10 cellular contexts compared by ENCODE assay signal in the genomic region with DNA sequence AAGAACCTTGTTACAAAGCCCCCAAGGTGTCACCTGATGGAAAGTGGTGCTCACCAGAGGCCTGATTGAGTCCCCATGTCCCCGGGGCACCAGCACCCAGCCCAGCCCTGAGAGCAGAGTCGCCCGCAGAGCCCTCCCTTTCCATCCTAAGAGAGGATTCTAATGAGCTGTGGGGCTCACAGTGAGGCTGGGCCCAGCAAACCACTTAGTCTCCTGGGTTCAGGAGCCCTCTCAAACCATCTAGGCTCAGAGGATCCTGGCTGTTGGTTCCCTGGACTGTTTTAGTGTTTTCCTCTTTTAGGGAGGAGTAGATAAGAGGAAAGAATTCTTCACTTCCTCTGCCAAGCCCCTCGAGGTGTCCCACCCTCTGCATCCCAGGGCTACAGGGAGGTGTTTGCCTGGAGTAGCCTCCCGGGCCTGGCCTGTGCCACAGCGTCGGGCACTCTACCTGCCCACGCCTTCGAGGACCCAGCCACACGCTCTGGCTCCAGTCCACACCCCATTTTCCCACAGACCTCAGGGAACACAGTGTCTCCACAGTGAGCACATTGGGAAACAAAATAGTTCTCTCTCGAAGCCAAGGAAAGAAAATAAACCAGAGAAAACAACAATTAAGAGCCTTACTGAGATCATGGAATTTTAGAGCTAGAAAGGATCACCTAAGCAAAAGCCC. TPM values are rescaled to one million over a fixed set of nuclear protein-coding genes. Genes with fewer than 3 reads are reported as not detected.
DNase-seq lines count a peak whose midpoint lies in the region; ATAC-seq and TF ChIP-seq lines count a peak whose summit lies in the region.
"Had no signal": no experiment of that assay in that cellular context is flagged by ENCODE, and none has a peak within 500 bp of the region (broad histone marks: within the 10 kb centered on the region; RNA-seq: fewer than 3 reads in every experiment).

No MANE protein-coding gene starts in this region.

- H3K4me1 Mint-ChIP-seq in activated T-helper 1 cell treated with anti-CD3 and anti-CD28 coated beads, Interleukin-12 subunit alpha, Interleukin-12 subunit beta, Interleukin-2, Interleukin-4 antibody, amounts not matched to agents 30 ng/mL and 10 ng/mL and 1 ng/mL, durations not matched to agents 14 hours and 24 hours and 36 hours (ENCODE audit: low read depth) = peaks cover 18% of the 10 kb centered on the region
- peaks cover 22 to 30% of the 10 kb centered on the region in 2 donors for H3K4me1 Mint-ChIP-seq in stimulated activated naive B cell treated with anti-CD40 and anti-IgM and Interleukin-4, amounts not matched to agents 10 μg/mL and 1 μg/mL and 100 μg/mL, for 72 hours
- no peaks in the 10 kb centered on the region for H3K4me1 Mint-ChIP-seq in mesothelial cell of epicardium
- peaks cover 12% of the 10 kb centered on the region for H3K4me1 Mint-ChIP-seq in activated CD4-positive, alpha-beta T cell treated with anti-CD3 and anti-CD28 coated beads, Interleukin-2, amount 10 ng/mL, durations not matched to agents 7 days and 5 days

- POLR2A ChIA-PET in activated CD4-positive, alpha-beta T cell treated with anti-CD3 and anti-CD28 coated beads, Interleukin-2, amount 10 ng/mL, durations not matched to agents 7 days and 5 days (lab: Charles Lee) = no interaction called here

- no peaks in the 10 kb centered on the region for H3K9me3 Mint-ChIP-seq in activated T-helper 1 cell treated with anti-CD3 and anti-CD28 coated beads, Interleukin-12 subunit alpha, Interleukin-12 subunit beta, Interleukin-2, Interleukin-4 antibody, amounts not matched to agents 30 ng/mL and 10 ng/mL and 1 ng/mL, durations not matched to agents 14 hours and 24 hours and 36 hours
- no peaks in the 10 kb centered on the region for H3K9me3 Mint-ChIP-seq in stimulated activated naive B cell treated with anti-CD40 and anti-IgM and Interleukin-4, amounts not matched to agents 10 μg/mL and 1 μg/mL and 100 μg/mL, for 72 hours
- H3K9me3 Mint-ChIP-seq in mesothelial cell of epicardium = no peaks in the 10 kb centered on the region
- H3K9me3 Mint-ChIP-seq in activated CD4-positive, alpha-beta T cell treated with anti-CD3 and anti-CD28 coated beads, Interleukin-2, amount 10 ng/mL, durations not matched to agents 7 days and 5 days = no peaks in the 10 kb centered on the region

- ATAC-seq in esophagus mucosa = peak; percentile 30
- ATAC-seq in lower lobe of right lung = peak; percentile 84 to 87
- no peak for ATAC-seq in stimulated activated naive B cell treated with anti-CD40 and anti-IgM and Interleukin-4, amounts not matched to agents 10 μg/mL and 1 μg/mL and 100 μg/mL, for 72 hours (replicated peaks)
- no peak for ATAC-seq in HG03342 (IDR thresholded peaks at IDR 0.05; ENCODE audit: unreplicated experiment)

- CTCF ChIA-PET in activated CD4-positive, alpha-beta T cell treated with anti-CD3 and anti-CD28 coated beads, Interleukin-2, amount 10 ng/mL, durations not matched to agents 7 days and 5 days (lab: Charles Lee) = interaction anchor here (0.6 to 2.2 kb wide), 3 partner anchors 10 to 187 kb away, joined by 3 to 5 read pairs (median 4); no protein-coding TSS in a partner anchor

- peaks cover 32% of the 10 kb centered on the region for H3K36me3 ChIP-seq in lower lobe of right lung

- H3K27ac ChIP-seq in lower lobe of right lung = peak overlapping the region; percentile 71

- H3K4me1 ChIP-seq in lower lobe of right lung = peaks cover 25% of the 10 kb centered on the region

- intact Hi-C loops in activated T-helper 1 cell treated with anti-CD3 and anti-CD28 coated beads, Interleukin-12 subunit alpha, Interleukin-12 subunit beta, Interleukin-2, Interleukin-4 antibody, amounts not matched to agents 30 ng/mL and 10 ng/mL and 1 ng/mL, durations not matched to agents 14 hours and 24 hours and 36 hours (cut with micrococcal nuclease) = loop anchor here (10.0 kb wide), 1 partner anchor 155 kb away; no protein-coding TSS in a partner anchor
- intact Hi-C loops in lower lobe of right lung (cut with DNase I) = no loop called here

- no peak for TF ChIP-seq CTCF in lower lobe of right lung (IDR thresholded peaks at IDR 0.05)
- no peak for TF ChIP-seq CTCF in mesothelial cell of epicardium (IDR thresholded peaks at IDR 0.05; ENCODE audit: unreplicated experiment)

- H3K27ac Mint-ChIP-seq in activated T-helper 1 cell treated with anti-CD3 and anti-CD28 coated beads, Interleukin-12 subunit alpha, Interleukin-12 subunit beta, Interleukin-2, Interleukin-4 antibody, amounts not matched to agents 30 ng/mL and 10 ng/mL and 1 ng/mL, durations not matched to agents 14 hours and 24 hours and 36 hours = peak overlapping the region; percentile 40
- H3K27ac Mint-ChIP-seq in stimulated activated naive B cell treated with anti-CD40 and anti-IgM and Interleukin-4, amounts not matched to agents 10 μg/mL and 1 μg/mL and 100 μg/mL, for 72 hours = peak overlapping the region; percentile 14
- H3K27ac Mint-ChIP-seq in mesothelial cell of epicardium = no peak overlapping the region
- H3K27ac Mint-ChIP-seq in activated CD4-positive, alpha-beta T cell treated with anti-CD3 and anti-CD28 coated beads, Interleukin-2, amount 10 ng/mL, durations not matched to agents 7 days and 5 days = no peak overlapping the region

- no peak overlapping the region for H3K4me3 ChIP-seq in lower lobe of right lung

- H3K27me3 ChIP-seq in lower lobe of right lung (ENCODE audit: low read depth) = no peaks in the 10 kb centered on the region

- no peaks in the 10 kb centered on the region for H3K9me3 ChIP-seq in lower lobe of right lung

- DNase-seq in activated T-helper 1 cell treated with anti-CD3 and anti-CD28 coated beads, Interleukin-12 subunit alpha, Interleukin-12 subunit beta, Interleukin-2, Interleukin-4 antibody, amounts not matched to agents 30 ng/mL and 10 ng/mL and 1 ng/mL, durations not matched to agents 14 hours and 24 hours and 36 hours (ENCODE audit: low spot score) = no peak
- DNase-seq in lower lobe of right lung (no peak), mesothelial cell of epicardium (ENCODE audit: low spot score in 2 of 2, unreplicated experiment in 2 of 2) (no peak), NCI-H146 treated with DMSO at 0.1 percent for 48 hours (lab: John Stamatoyannopoulos, UW; ENCODE audit: unreplicated experiment) (no peak)
- DNase-seq in stimulated activated naive B cell treated with anti-CD40 and anti-IgM and Interleukin-4, amounts not matched to agents 10 μg/mL and 1 μg/mL and 100 μg/mL, for 72 hours = no peak
- no peak for DNase-seq in activated CD4-positive, alpha-beta T cell treated with anti-CD3 and anti-CD28 coated beads, Interleukin-2, amount 10 ng/mL, durations not matched to agents 7 days and 5 days
- DNase-seq: activated CD8-positive, alpha-beta memory T cell treated with anti-CD3 and anti-CD28 coated beads, Interleukin-2, amount 50 U/mL, for 48 hours; NCI-H226 had no signal

- H3K36me3 Mint-ChIP-seq in activated T-helper 1 cell treated with anti-CD3 and anti-CD28 coated beads, Interleukin-12 subunit alpha, Interleukin-12 subunit beta, Interleukin-2, Interleukin-4 antibody, amounts not matched to agents 30 ng/mL and 10 ng/mL and 1 ng/mL, durations not matched to agents 14 hours and 24 hours and 36 hours (ENCODE audit: low read depth) = peaks cover 3% of the 10 kb centered on the region
- peaks cover 17 to 27% of the 10 kb centered on the region in 2 donors for H3K36me3 Mint-ChIP-seq in stimulated activated naive B cell treated with anti-CD40 and anti-IgM and Interleukin-4, amounts not matched to agents 10 μg/mL and 1 μg/mL and 100 μg/mL, for 72 hours
- H3K36me3 Mint-ChIP-seq in mesothelial cell of epicardium = peaks cover 4% of the 10 kb centered on the region
- H3K36me3 Mint-ChIP-seq in activated CD4-positive, alpha-beta T cell treated with anti-CD3 and anti-CD28 coated beads, Interleukin-2, amount 10 ng/mL, durations not matched to agents 7 days and 5 days (ENCODE audit: low read depth) = peaks cover 2% of the 10 kb centered on the region

- no peaks in the 10 kb centered on the region for H3K27me3 Mint-ChIP-seq in activated T-helper 1 cell treated with anti-CD3 and anti-CD28 coated beads, Interleukin-12 subunit alpha, Interleukin-12 subunit beta, Interleukin-2, Interleukin-4 antibody, amounts not matched to agents 30 ng/mL and 10 ng/mL and 1 ng/mL, durations not matched to agents 14 hours and 24 hours and 36 hours (ENCODE audit: insufficient read depth)
- no peaks in the 10 kb centered on the region for H3K27me3 Mint-ChIP-seq in stimulated activated naive B cell treated with anti-CD40 and anti-IgM and Interleukin-4, amounts not matched to agents 10 μg/mL and 1 μg/mL and 100 μg/mL, for 72 hours
- no peaks in the 10 kb centered on the region for H3K27me3 Mint-ChIP-seq in mesothelial cell of epicardium (ENCODE audit: low read depth)
- H3K27me3 Mint-ChIP-seq in activated CD4-positive, alpha-beta T cell treated with anti-CD3 and anti-CD28 coated beads, Interleukin-2, amount 10 ng/mL, durations not matched to agents 7 days and 5 days = no peaks in the 10 kb centered on the region

- H3K4me3 Mint-ChIP-seq in activated T-helper 1 cell treated with anti-CD3 and anti-CD28 coated beads, Interleukin-12 subunit alpha, Interleukin-12 subunit beta, Interleukin-2, Interleukin-4 antibody, amounts not matched to agents 30 ng/mL and 10 ng/mL and 1 ng/mL, durations not matched to agents 14 hours and 24 hours and 36 hours = no peak overlapping the region
- H3K4me3 Mint-ChIP-seq in stimulated activated naive B cell treated with anti-CD40 and anti-IgM and Interleukin-4, amounts not matched to agents 10 μg/mL and 1 μg/mL and 100 μg/mL, for 72 hours = no peak overlapping the region
- H3K4me3 Mint-ChIP-seq in mesothelial cell of epicardium = no peak overlapping the region
- no peak overlapping the region for H3K4me3 Mint-ChIP-seq in activated CD4-positive, alpha-beta T cell treated with anti-CD3 and anti-CD28 coated beads, Interleukin-2, amount 10 ng/mL, durations not matched to agents 7 days and 5 days

RNA-seq across cellular contexts. Expression of gene DHRS12, which starts 34.4 kb away (rescaled TPM):
- total RNA-seq in activated T-helper 1 cell treated with anti-CD3 and anti-CD28 coated beads, Interleukin-12 subunit alpha, Interleukin-12 subunit beta, Interleukin-2, Interleukin-4 antibody, amounts not matched to agents 30 ng/mL and 10 ng/mL and 1 ng/mL, durations not matched to agents 14 hours and 24 hours and 36 hours = 3.3 and 3.5 TPM in 2 replicates
- total RNA-seq in esophagus mucosa (7.3 TPM), lower lobe of right lung (13.4 TPM), mesothelial cell of epicardium (14.4 to 17.3 TPM (median 16.0 TPM) in 3 replicates)
- 1 to 10 TPM; 9.5 to 9.7 TPM for total RNA-seq in activated CD4-positive, alpha-beta T cell treated with anti-CD3 and anti-CD28 coated beads, Interleukin-2, amount 10 ng/mL, durations not matched to agents 7 days and 5 days

Comparison
In these comparisons a context has a peak if more than half of its experiments do, and no peak if none do; other contexts are left out.
1. H3K27ac Mint-ChIP-seq: peak in activated T-helper 1 cell treated with anti-CD3 and anti-CD28 coated beads, Interleukin-12 subunit alpha, Interleukin-12 subunit beta, Interleukin-2, Interleukin-4 antibody, amounts not matched to agents 30 ng/mL and 10 ng/mL and 1 ng/mL, durations not matched to agents 14 hours and 24 hours and 36 hours (single experiment) and stimulated activated naive B cell treated with anti-CD40 and anti-IgM and Interleukin-4, amounts not matched to agents 10 μg/mL and 1 μg/mL and 100 μg/mL, for 72 hours (single experiment); none in mesothelial cell of epicardium (single experiment) and activated CD4-positive, alpha-beta T cell treated with anti-CD3 and anti-CD28 coated beads, Interleukin-2, amount 10 ng/mL, durations not matched to agents 7 days and 5 days (single experiment).
2. ATAC-seq: peak in esophagus mucosa (single experiment) and lower lobe of right lung (2 of 2); none in stimulated activated naive B cell treated with anti-CD40 and anti-IgM and Interleukin-4, amounts not matched to agents 10 μg/mL and 1 μg/mL and 100 μg/mL, for 72 hours (0 of 2) and HG03342 (single experiment).